In genomic region chr1:16677552-16678423, GRCh38 we compare ENCODE assay signal across 1 cellular context.
A peak's percentile ranks its signal among the peaks of the same experiment; 100 is the strongest.
TF ChIP-seq lines count a peak whose summit lies in the region.

No MANE protein-coding gene starts in this region.

TF ChIP-seq in A549, 52 proteins besides CTCF, POLR2A, EP300 and RAD21 (continued from another document):
- TF ChIP-seq, protein P1, sequence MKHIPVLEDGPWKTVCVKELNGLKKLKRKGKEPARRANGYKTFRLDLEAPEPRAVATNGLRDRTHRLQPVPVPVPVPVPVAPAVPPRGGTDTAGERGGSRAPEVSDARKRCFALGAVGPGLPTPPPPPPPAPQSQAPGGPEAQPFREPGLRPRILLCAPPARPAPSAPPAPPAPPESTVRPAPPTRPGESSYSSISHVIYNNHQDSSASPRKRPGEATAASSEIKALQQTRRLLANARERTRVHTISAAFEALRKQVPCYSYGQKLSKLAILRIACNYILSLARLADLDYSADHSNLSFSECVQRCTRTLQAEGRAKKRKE (CRISPR knock-in tag; IDR thresholded peaks at IDR 0.05; ENCODE audit: low read depth), result no peak
- TF ChIP-seq CBX2 (IDR thresholded peaks at IDR 0.05; ENCODE audit: borderline replicate concordance, low read depth), result no peak
- TF ChIP-seq RCOR1 (IDR thresholded peaks at IDR 0.05; ENCODE audit: low read depth, low read length), result no peak
- TF ChIP-seq ZSCAN20 (CRISPR knock-in tag; IDR thresholded peaks at IDR 0.05), result no peak
- TF ChIP-seq JUNB (IDR thresholded peaks at IDR 0.05), result no peak
- TF ChIP-seq, protein P2, sequence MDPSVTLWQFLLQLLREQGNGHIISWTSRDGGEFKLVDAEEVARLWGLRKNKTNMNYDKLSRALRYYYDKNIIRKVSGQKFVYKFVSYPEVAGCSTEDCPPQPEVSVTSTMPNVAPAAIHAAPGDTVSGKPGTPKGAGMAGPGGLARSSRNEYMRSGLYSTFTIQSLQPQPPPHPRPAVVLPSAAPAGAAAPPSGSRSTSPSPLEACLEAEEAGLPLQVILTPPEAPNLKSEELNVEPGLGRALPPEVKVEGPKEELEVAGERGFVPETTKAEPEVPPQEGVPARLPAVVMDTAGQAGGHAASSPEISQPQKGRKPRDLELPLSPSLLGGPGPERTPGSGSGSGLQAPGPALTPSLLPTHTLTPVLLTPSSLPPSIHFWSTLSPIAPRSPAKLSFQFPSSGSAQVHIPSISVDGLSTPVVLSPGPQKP (IDR thresholded peaks at IDR 0.05; ENCODE audit: low read depth, low read length), result no peak
- no peak for TF ChIP-seq HOXA7 (CRISPR knock-in tag; IDR thresholded peaks at IDR 0.05)
- TF ChIP-seq CEBPB (IDR thresholded peaks at IDR 0.05), result 0 out of 4 replicates have a peak, but pooled peaks of 1 of the 2 experiments have one; percentile 8
- TF ChIP-seq KDM5A (IDR thresholded peaks at IDR 0.05), result no peak
- TF ChIP-seq CBX8 (IDR thresholded peaks at IDR 0.05), result no peak
- no peak for TF ChIP-seq PHF8 (IDR thresholded peaks at IDR 0.05; ENCODE audit: borderline replicate concordance, low read depth)
- no peak for TF ChIP-seq FOSL2 (IDR thresholded peaks at IDR 0.05)
- TF ChIP-seq FOSL2 (CRISPR knock-in tag; IDR thresholded peaks at IDR 0.05), result 0 out of 2 replicates have a peak, but pooled peaks have one; percentile 36
- no peak for TF ChIP-seq NFE2L2 (conservative IDR thresholded peaks at IDR 0.05; ENCODE audit: low read length)
- TF ChIP-seq GATA3 (IDR thresholded peaks at IDR 0.05; ENCODE audit: borderline replicate concordance), result no peak
- TF ChIP-seq, protein P3, sequence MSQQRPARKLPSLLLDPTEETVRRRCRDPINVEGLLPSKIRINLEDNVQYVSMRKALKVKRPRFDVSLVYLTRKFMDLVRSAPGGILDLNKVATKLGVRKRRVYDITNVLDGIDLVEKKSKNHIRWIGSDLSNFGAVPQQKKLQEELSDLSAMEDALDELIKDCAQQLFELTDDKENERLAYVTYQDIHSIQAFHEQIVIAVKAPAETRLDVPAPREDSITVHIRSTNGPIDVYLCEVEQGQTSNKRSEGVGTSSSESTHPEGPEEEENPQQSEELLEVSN (IDR thresholded peaks at IDR 0.05; ENCODE audit: borderline replicate concordance, low read depth), result no peak
- TF ChIP-seq TFCP2L1 (CRISPR knock-in tag; IDR thresholded peaks at IDR 0.05), result no peak
- TF ChIP-seq BHLHE40 (IDR thresholded peaks at IDR 0.05; ENCODE audit: low read depth, low read length), result no peak
- no peak for TF ChIP-seq EHMT2 (IDR thresholded peaks at IDR 0.05; ENCODE audit: low read depth)
- TF ChIP-seq HES2 (IDR thresholded peaks at IDR 0.05), result no peak
- no peak for TF ChIP-seq ZNF302 (CRISPR knock-in tag; IDR thresholded peaks at IDR 0.05)
- no peak for TF ChIP-seq PBX3 (IDR thresholded peaks at IDR 0.05)
- TF ChIP-seq HOXB5 (CRISPR knock-in tag; IDR thresholded peaks at IDR 0.05), result no peak
- no peak for TF ChIP-seq ZC3H11A (IDR thresholded peaks at IDR 0.05)
- no peak for TF ChIP-seq RFX5 (IDR thresholded peaks at IDR 0.05)
- no peak for TF ChIP-seq HOXB13 (CRISPR knock-in tag; IDR thresholded peaks at IDR 0.05; ENCODE audit: low read depth)
- no peak for TF ChIP-seq KDM1A (IDR thresholded peaks at IDR 0.05; ENCODE audit: low read depth)
- TF ChIP-seq TP53 (CRISPR knock-in tag; IDR thresholded peaks at IDR 0.05), result 0 out of 2 replicates have a peak, but pooled peaks have one; percentile 57
- TF ChIP-seq NR3C1 (IDR thresholded peaks at IDR 0.05), result no peak
- no peak for TF ChIP-seq NPAS2 (CRISPR knock-in tag; IDR thresholded peaks at IDR 0.05; ENCODE audit: borderline replicate concordance)
- TF ChIP-seq CHD2 (IDR thresholded peaks at IDR 0.05; ENCODE audit: low read length, partially characterized antibody), result no peak
- TF ChIP-seq, protein P4, sequence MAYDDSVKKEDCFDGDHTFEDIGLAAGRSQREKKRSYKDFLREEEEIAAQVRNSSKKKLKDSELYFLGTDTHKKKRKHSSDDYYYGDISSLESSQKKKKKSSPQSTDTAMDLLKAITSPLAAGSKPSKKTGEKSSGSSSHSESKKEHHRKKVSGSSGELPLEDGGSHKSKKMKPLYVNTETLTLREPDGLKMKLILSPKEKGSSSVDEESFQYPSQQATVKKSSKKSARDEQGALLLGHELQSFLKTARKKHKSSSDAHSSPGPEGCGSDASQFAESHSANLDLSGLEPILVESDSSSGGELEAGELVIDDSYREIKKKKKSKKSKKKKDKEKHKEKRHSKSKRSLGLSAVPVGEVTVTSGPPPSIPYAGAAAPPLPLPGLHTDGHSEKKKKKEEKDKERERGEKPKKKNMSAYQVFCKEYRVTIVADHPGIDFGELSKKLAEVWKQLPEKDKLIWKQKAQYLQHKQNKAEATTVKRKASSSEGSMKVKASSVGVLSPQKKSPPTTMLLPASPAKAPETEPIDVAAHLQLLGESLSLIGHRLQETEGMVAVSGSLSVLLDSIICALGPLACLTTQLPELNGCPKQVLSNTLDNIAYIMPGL (CRISPR knock-in tag; IDR thresholded peaks at IDR 0.05; ENCODE audit: borderline replicate concordance), result no peak
- no peak for TF ChIP-seq MAFK (IDR thresholded peaks at IDR 0.05; ENCODE audit: partially characterized antibody)
- TF ChIP-seq, protein P5, sequence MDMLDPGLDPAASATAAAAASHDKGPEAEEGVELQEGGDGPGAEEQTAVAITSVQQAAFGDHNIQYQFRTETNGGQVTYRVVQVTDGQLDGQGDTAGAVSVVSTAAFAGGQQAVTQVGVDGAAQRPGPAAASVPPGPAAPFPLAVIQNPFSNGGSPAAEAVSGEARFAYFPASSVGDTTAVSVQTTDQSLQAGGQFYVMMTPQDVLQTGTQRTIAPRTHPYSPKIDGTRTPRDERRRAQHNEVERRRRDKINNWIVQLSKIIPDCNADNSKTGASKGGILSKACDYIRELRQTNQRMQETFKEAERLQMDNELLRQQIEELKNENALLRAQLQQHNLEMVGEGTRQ (IDR thresholded peaks at IDR 0.05), result no peak
- no peak; the same call in 2 of the 3 replicates for TF ChIP-seq SMC3 (IDR thresholded peaks at IDR 0.05)
- TF ChIP-seq HEYL (CRISPR knock-in tag; IDR thresholded peaks at IDR 0.05), result no peak
- no peak for TF ChIP-seq BCL3 (IDR thresholded peaks at IDR 0.05)
TF ChIP-seq in A549: peak in this region for 8.
